1 cellular context compared by ENCODE assay signal in the genomic region with DNA sequence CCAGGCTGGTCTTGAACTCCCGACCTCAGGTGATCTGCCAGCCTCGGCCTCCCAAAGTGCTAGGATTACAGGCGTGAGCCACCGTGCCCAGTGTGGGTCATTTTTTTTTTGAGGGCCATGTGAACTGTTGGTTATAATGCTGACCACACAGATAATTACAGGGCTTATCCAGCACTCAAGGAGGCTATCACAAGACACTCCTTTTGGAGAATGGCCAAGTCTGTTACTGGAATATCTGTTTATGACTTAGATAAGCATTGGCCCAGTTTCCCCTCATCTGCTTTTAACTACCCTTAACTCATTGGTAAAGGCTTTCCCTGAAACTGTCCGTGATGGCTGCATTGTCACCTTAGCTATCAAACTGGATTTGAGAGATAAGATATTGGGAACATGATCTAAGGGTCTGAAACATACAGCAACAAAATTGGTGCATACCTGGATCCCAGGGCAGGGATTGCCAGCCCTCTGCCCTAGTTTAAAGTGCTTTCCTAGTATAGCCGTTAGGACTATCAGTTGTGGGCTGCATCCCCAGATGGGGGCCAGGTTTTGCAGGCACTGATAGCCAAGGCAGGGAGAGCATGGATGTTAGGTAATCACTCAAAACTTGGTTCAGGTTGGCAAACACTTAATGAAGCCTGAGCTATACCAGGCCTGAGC.
TF ChIP-seq lines count a peak whose summit lies in the region.

No MANE protein-coding gene starts in this region.

TF ChIP-seq in K562, 482 proteins besides CTCF, POLR2A, EP300 and RAD21 (continued from another document and continues in another):
- no peak for TF ChIP-seq SRSF1 (IDR thresholded peaks at IDR 0.05; ENCODE audit: low read depth, low read length)
- TF ChIP-seq, protein P1, sequence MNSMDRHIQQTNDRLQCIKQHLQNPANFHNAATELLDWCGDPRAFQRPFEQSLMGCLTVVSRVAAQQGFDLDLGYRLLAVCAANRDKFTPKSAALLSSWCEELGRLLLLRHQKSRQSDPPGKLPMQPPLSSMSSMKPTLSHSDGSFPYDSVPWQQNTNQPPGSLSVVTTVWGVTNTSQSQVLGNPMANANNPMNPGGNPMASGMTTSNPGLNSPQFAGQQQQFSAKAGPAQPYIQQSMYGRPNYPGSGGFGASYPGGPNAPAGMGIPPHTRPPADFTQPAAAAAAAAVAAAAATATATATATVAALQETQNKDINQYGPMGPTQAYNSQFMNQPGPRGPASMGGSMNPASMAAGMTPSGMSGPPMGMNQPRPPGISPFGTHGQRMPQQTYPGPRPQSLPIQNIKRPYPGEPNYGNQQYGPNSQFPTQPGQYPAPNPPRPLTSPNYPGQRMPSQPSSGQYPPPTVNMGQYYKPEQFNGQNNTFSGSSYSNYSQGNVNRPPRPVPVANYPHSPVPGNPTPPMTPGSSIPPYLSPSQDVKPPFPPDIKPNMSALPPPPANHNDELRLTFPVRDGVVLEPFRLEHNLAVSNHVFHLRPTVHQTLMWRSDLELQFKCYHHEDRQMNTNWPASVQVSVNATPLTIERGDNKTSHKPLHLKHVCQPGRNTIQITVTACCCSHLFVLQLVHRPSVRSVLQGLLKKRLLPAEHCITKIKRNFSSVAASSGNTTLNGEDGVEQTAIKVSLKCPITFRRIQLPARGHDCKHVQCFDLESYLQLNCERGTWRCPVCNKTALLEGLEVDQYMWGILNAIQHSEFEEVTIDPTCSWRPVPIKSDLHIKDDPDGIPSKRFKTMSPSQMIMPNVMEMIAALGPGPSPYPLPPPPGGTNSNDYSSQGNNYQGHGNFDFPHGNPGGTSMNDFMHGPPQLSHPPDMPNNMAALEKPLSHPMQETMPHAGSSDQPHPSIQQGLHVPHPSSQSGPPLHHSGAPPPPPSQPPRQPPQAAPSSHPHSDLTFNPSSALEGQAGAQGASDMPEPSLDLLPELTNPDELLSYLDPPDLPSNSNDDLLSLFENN (IDR thresholded peaks at IDR 0.05; ENCODE audit: low read depth in 2 of 2, low read length in 2 of 2): no peak
- TF ChIP-seq ZNF146 (CRISPR knock-in tag; IDR thresholded peaks at IDR 0.05; ENCODE audit: unreplicated experiment): no peak
- TF ChIP-seq HNRNPK (IDR thresholded peaks at IDR 0.05; ENCODE audit: low read depth, low read length, poor library complexity, severe bottlenecking): no peak
- TF ChIP-seq ZNF354B (CRISPR knock-in tag; IDR thresholded peaks at IDR 0.05): no peak
- no peak; the same call in 1 of the 2 replicates for TF ChIP-seq MYBL2 (IDR thresholded peaks at IDR 0.05; ENCODE audit: low read depth)
- no peak for TF ChIP-seq MYBL2 (CRISPR knock-in tag; IDR thresholded peaks at IDR 0.05; ENCODE audit: borderline replicate concordance)
- TF ChIP-seq, protein P2, sequence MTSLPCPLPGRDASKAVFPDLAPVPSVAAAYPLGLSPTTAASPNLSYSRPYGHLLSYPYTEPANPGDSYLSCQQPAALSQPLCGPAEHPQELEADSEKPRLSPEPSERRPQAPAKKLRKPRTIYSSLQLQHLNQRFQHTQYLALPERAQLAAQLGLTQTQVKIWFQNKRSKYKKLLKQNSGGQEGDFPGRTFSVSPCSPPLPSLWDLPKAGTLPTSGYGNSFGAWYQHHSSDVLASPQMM (CRISPR knock-in tag; IDR thresholded peaks at IDR 0.05): no peak
- TF ChIP-seq CREM (IDR thresholded peaks at IDR 0.05; ENCODE audit: low read depth): peak; percentile 43; the same call in 1 of the 2 replicates
- TF ChIP-seq PHTF2 (CRISPR knock-in tag; IDR thresholded peaks at IDR 0.05): no peak
- TF ChIP-seq, protein P3, sequence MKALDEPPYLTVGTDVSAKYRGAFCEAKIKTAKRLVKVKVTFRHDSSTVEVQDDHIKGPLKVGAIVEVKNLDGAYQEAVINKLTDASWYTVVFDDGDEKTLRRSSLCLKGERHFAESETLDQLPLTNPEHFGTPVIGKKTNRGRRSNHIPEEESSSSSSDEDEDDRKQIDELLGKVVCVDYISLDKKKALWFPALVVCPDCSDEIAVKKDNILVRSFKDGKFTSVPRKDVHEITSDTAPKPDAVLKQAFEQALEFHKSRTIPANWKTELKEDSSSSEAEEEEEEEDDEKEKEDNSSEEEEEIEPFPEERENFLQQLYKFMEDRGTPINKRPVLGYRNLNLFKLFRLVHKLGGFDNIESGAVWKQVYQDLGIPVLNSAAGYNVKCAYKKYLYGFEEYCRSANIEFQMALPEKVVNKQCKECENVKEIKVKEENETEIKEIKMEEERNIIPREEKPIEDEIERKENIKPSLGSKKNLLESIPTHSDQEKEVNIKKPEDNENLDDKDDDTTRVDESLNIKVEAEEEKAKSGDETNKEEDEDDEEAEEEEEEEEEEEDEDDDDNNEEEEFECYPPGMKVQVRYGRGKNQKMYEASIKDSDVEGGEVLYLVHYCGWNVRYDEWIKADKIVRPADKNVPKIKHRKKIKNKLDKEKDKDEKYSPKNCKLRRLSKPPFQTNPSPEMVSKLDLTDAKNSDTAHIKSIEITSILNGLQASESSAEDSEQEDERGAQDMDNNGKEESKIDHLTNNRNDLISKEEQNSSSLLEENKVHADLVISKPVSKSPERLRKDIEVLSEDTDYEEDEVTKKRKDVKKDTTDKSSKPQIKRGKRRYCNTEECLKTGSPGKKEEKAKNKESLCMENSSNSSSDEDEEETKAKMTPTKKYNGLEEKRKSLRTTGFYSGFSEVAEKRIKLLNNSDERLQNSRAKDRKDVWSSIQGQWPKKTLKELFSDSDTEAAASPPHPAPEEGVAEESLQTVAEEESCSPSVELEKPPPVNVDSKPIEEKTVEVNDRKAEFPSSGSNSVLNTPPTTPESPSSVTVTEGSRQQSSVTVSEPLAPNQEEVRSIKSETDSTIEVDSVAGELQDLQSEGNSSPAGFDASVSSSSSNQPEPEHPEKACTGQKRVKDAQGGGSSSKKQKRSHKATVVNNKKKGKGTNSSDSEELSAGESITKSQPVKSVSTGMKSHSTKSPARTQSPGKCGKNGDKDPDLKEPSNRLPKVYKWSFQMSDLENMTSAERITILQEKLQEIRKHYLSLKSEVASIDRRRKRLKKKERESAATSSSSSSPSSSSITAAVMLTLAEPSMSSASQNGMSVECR (CRISPR knock-in tag; IDR thresholded peaks at IDR 0.05): no peak
- peak in 1 of 2 experiments; percentile 65 for TF ChIP-seq NCOA2 (IDR thresholded peaks at IDR 0.05; ENCODE audit: partially characterized antibody in 2 of 2)
- TF ChIP-seq GABPA (tag; conservative IDR thresholded peaks at IDR 0.05; ENCODE audit: low read depth): no peak
- TF ChIP-seq ZNF324 (CRISPR knock-in tag; IDR thresholded peaks at IDR 0.05): no peak
- no peak for TF ChIP-seq STAT5B (CRISPR knock-in tag; IDR thresholded peaks at IDR 0.05)
- no peak for TF ChIP-seq MCM2 (IDR thresholded peaks at IDR 0.05; ENCODE audit: low read depth)
- TF ChIP-seq HNRNPUL1 (IDR thresholded peaks at IDR 0.05; ENCODE audit: low read length): no peak
- peak; percentile 26 for TF ChIP-seq MEIS2 (IDR thresholded peaks at IDR 0.05; ENCODE audit: partially characterized antibody)
- TF ChIP-seq MEF2A (IDR thresholded peaks at IDR 0.05; ENCODE audit: control insufficient read depth, low read depth, low read length): no peak
- TF ChIP-seq CHD4 (IDR thresholded peaks at IDR 0.05; ENCODE audit: insufficient read depth, insufficient replicate concordance, low read depth, low read length, poor library complexity, severe bottlenecking): no peak
- TF ChIP-seq TEAD1 (CRISPR knock-in tag; IDR thresholded peaks at IDR 0.05): peak in 1 of 2 experiments; percentile 38; a peak in 2 of 4 replicates
- no peak for TF ChIP-seq HDGF (IDR thresholded peaks at IDR 0.05)
- TF ChIP-seq KHSRP (IDR thresholded peaks at IDR 0.05): no peak
- no peak for TF ChIP-seq POLR2B (IDR thresholded peaks at IDR 0.05; ENCODE audit: low read depth, partially characterized antibody)
- TF ChIP-seq ZKSCAN1 (IDR thresholded peaks at IDR 0.05; ENCODE audit: low read depth, low read length): no peak
- no peak for TF ChIP-seq HNRNPH1 (optimal IDR thresholded peaks at IDR 0.05; ENCODE audit: low read depth, low read length)
- TF ChIP-seq ZNF586 (CRISPR knock-in tag; conservative IDR thresholded peaks at IDR 0.05): no peak
- no peak for TF ChIP-seq CC2D1A (IDR thresholded peaks at IDR 0.05)
- TF ChIP-seq, protein P4, sequence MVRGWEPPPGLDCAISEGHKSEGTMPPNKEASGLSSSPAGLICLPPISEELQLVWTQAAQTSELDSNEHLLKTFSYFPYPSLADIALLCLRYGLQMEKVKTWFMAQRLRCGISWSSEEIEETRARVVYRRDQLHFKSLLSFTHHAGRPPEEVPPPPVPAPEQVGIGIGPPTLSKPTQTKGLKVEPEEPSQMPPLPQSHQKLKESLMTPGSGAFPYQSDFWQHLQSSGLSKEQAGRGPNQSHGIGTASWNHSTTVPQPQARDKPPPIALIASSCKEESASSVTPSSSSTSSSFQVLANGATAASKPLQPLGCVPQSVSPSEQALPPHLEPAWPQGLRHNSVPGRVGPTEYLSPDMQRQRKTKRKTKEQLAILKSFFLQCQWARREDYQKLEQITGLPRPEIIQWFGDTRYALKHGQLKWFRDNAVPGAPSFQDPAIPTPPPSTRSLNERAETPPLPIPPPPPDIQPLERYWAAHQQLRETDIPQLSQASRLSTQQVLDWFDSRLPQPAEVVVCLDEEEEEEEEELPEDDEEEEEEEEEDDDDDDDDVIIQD (CRISPR knock-in tag; IDR thresholded peaks at IDR 0.05): no peak
- peak; percentile 91 for TF ChIP-seq TEAD4 (IDR thresholded peaks at IDR 0.05; ENCODE audit: low read length)
- no peak for TF ChIP-seq TEAD4 (CRISPR knock-in tag; IDR thresholded peaks at IDR 0.05; ENCODE audit: borderline replicate concordance)
- TF ChIP-seq KLF16 (IDR thresholded peaks at IDR 0.05): peak; percentile 85
- TF ChIP-seq, protein P5, sequence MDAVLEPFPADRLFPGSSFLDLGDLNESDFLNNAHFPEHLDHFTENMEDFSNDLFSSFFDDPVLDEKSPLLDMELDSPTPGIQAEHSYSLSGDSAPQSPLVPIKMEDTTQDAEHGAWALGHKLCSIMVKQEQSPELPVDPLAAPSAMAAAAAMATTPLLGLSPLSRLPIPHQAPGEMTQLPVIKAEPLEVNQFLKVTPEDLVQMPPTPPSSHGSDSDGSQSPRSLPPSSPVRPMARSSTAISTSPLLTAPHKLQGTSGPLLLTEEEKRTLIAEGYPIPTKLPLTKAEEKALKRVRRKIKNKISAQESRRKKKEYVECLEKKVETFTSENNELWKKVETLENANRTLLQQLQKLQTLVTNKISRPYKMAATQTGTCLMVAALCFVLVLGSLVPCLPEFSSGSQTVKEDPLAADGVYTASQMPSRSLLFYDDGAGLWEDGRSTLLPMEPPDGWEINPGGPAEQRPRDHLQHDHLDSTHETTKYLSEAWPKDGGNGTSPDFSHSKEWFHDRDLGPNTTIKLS (IDR thresholded peaks at IDR 0.05; ENCODE audit: borderline replicate concordance, low read depth): 0 out of 2 replicates have a peak, but pooled peaks have one; percentile 32
- no peak for TF ChIP-seq TAF9B (IDR thresholded peaks at IDR 0.05; ENCODE audit: partially characterized antibody)
- TF ChIP-seq, protein P6, sequence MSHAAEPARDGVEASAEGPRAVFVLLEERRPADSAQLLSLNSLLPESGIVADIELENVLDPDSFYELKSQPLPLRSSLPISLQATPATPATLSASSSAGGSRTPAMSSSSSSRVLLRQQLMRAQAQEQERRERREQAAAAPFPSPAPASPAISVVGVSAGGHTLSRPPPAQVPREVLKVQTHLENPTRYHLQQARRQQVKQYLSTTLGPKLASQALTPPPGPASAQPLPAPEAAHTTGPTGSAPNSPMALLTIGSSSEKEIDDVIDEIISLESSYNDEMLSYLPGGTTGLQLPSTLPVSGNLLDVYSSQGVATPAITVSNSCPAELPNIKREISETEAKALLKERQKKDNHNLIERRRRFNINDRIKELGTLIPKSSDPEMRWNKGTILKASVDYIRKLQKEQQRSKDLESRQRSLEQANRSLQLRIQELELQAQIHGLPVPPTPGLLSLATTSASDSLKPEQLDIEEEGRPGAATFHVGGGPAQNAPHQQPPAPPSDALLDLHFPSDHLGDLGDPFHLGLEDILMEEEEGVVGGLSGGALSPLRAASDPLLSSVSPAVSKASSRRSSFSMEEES (CRISPR knock-in tag; IDR thresholded peaks at IDR 0.05): 0 out of 2 replicates have a peak, but pooled peaks have one; percentile 1
- TF ChIP-seq ZNF24 (IDR thresholded peaks at IDR 0.05): no peak
- no peak for TF ChIP-seq PPARD (CRISPR knock-in tag; IDR thresholded peaks at IDR 0.05)
- peak; percentile 74 for TF ChIP-seq NCOA1 (IDR thresholded peaks at IDR 0.05; ENCODE audit: low read depth)
- TF ChIP-seq MECOM (CRISPR knock-in tag; IDR thresholded peaks at IDR 0.05): peak; percentile 89
- TF ChIP-seq, protein P7, sequence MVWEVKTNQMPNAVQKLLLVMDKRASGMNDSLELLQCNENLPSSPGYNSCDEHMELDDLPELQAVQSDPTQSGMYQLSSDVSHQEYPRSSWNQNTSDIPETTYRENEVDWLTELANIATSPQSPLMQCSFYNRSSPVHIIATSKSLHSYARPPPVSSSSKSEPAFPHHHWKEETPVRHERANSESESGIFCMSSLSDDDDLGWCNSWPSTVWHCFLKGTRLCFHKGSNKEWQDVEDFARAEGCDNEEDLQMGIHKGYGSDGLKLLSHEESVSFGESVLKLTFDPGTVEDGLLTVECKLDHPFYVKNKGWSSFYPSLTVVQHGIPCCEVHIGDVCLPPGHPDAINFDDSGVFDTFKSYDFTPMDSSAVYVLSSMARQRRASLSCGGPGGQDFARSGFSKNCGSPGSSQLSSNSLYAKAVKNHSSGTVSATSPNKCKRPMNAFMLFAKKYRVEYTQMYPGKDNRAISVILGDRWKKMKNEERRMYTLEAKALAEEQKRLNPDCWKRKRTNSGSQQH (CRISPR knock-in tag; IDR thresholded peaks at IDR 0.05): 0 out of 2 replicates have a peak, but pooled peaks have one; percentile 4
- no peak for TF ChIP-seq TCF7L2 (IDR thresholded peaks at IDR 0.05; ENCODE audit: low read depth, low read length)
- TF ChIP-seq, protein P8, sequence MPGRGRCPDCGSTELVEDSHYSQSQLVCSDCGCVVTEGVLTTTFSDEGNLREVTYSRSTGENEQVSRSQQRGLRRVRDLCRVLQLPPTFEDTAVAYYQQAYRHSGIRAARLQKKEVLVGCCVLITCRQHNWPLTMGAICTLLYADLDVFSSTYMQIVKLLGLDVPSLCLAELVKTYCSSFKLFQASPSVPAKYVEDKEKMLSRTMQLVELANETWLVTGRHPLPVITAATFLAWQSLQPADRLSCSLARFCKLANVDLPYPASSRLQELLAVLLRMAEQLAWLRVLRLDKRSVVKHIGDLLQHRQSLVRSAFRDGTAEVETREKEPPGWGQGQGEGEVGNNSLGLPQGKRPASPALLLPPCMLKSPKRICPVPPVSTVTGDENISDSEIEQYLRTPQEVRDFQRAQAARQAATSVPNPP (IDR thresholded peaks at IDR 0.05; ENCODE audit: borderline replicate concordance, insufficient read depth, insufficient read length): no peak
- TF ChIP-seq ZNF121 (CRISPR knock-in tag; conservative IDR thresholded peaks at IDR 0.05): no peak
- 0 out of 2 replicates have a peak, but pooled peaks have one; percentile 27 for TF ChIP-seq NFE2 (IDR thresholded peaks at IDR 0.05; ENCODE audit: low read depth)
- no peak for TF ChIP-seq LARP7 (IDR thresholded peaks at IDR 0.05)
- TF ChIP-seq TRIM24 (IDR thresholded peaks at IDR 0.05): peak in 1 of 2 experiments; percentile 77; a peak in 1 of 4 replicates
- TF ChIP-seq, protein P9, sequence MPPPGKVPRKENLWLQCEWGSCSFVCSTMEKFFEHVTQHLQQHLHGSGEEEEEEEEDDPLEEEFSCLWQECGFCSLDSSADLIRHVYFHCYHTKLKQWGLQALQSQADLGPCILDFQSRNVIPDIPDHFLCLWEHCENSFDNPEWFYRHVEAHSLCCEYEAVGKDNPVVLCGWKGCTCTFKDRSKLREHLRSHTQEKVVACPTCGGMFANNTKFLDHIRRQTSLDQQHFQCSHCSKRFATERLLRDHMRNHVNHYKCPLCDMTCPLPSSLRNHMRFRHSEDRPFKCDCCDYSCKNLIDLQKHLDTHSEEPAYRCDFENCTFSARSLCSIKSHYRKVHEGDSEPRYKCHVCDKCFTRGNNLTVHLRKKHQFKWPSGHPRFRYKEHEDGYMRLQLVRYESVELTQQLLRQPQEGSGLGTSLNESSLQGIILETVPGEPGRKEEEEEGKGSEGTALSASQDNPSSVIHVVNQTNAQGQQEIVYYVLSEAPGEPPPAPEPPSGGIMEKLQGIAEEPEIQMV (tag; conservative IDR thresholded peaks at IDR 0.05; ENCODE audit: low read depth): no peak
- peak; percentile 87 for TF ChIP-seq BCOR (IDR thresholded peaks at IDR 0.05)
